In genomic region chr2:16196687-16197503, GRCh38 we compare ENCODE assay signal across 1 cellular context.
TF ChIP-seq lines count a peak whose summit lies in the region.

No MANE protein-coding gene starts in this region.

TF ChIP-seq in HepG2, 621 proteins besides CTCF, POLR2A, EP300 and RAD21 (continued from another document and continues in another):
- TF ChIP-seq ATF7-NPFF (CRISPR knock-in tag; IDR thresholded peaks at IDR 0.05; ENCODE audit: low read depth) (no peak), SSRP1 (CRISPR knock-in tag; IDR thresholded peaks at IDR 0.05) (0 out of 2 replicates have a peak, but pooled peaks have one; percentile 64), KLF11 (CRISPR knock-in tag; IDR thresholded peaks at IDR 0.05) (0 out of 2 replicates have a peak, but pooled peaks have one; percentile 35), ZNF282 (IDR thresholded peaks at IDR 0.05; ENCODE audit: partially characterized antibody) (no peak), ZNF280D (CRISPR knock-in tag; IDR thresholded peaks at IDR 0.05) (peak; percentile 92), ZSCAN21 (CRISPR knock-in tag; IDR thresholded peaks at IDR 0.05; ENCODE audit: borderline replicate concordance) (peak; percentile 43; the same call in 1 of the 2 replicates), ARID3A (IDR thresholded peaks at IDR 0.05; ENCODE audit: low read depth, low read length) (0 out of 2 replicates have a peak, but pooled peaks have one; percentile 13), AGO2 (optimal IDR thresholded peaks at IDR 0.05; ENCODE audit: low read depth, low read length) (no peak), ARNT (IDR thresholded peaks at IDR 0.05) (no peak), GFI1 (CRISPR knock-in tag; IDR thresholded peaks at IDR 0.05; ENCODE audit: borderline replicate concordance) (peak; percentile 90), NR2F2 (IDR thresholded peaks at IDR 0.05; ENCODE audit: borderline replicate concordance, low read depth) (peak; percentile 86), KAT8 (CRISPR knock-in tag; IDR thresholded peaks at IDR 0.05) (peak; percentile 74), ZNF33A (CRISPR knock-in tag; IDR thresholded peaks at IDR 0.05; ENCODE audit: borderline replicate concordance) (no peak), CREB1 (IDR thresholded peaks at IDR 0.05) (peak; percentile 64), CREB1 (CRISPR knock-in tag; IDR thresholded peaks at IDR 0.05) (peak; percentile 52), ZNF572 (CRISPR knock-in tag; IDR thresholded peaks at IDR 0.05) (no peak), ZBTB26 (CRISPR knock-in tag; IDR thresholded peaks at IDR 0.05; ENCODE audit: borderline replicate concordance) (peak; percentile 85), TMF1 (CRISPR knock-in tag; IDR thresholded peaks at IDR 0.05; ENCODE audit: low read depth) (no peak), RERE (CRISPR knock-in tag; IDR thresholded peaks at IDR 0.05; ENCODE audit: low read depth) (no peak; the same call in 1 of the 2 replicates), NCOR1 (IDR thresholded peaks at IDR 0.05; ENCODE audit: borderline replicate concordance, low read length) (peak; percentile 61; the same call in 1 of the 2 replicates), ATM (IDR thresholded peaks at IDR 0.05; ENCODE audit: borderline replicate concordance) (no peak), NFAT5 (CRISPR knock-in tag; IDR thresholded peaks at IDR 0.05) (no peak), RXRB (CRISPR knock-in tag; IDR thresholded peaks at IDR 0.05; ENCODE audit: borderline replicate concordance) (peak; percentile 91), RFX1 (IDR thresholded peaks at IDR 0.05) (no peak), ZNF121 (CRISPR knock-in tag; IDR thresholded peaks at IDR 0.05) (peak; percentile 37; the same call in 1 of the 2 replicates), BRCA1 (CRISPR knock-in tag; IDR thresholded peaks at IDR 0.05) (0 out of 2 replicates have a peak, but pooled peaks have one; percentile 59), BCL6 (CRISPR knock-in tag; IDR thresholded peaks at IDR 0.05) (peak; percentile 87), ZNF441 (CRISPR knock-in tag; IDR thresholded peaks at IDR 0.05; ENCODE audit: borderline replicate concordance) (peak; percentile 90), CEBPG (CRISPR knock-in tag; IDR thresholded peaks at IDR 0.05) (peak; percentile 56), ZNF589 (CRISPR knock-in tag; conservative IDR thresholded peaks at IDR 0.05) (peak; percentile 59; the same call in 1 of the 2 replicates), ZBTB39 (CRISPR knock-in tag; IDR thresholded peaks at IDR 0.05) (peak; percentile 69; the same call in 1 of the 2 replicates), CERS6 (CRISPR knock-in tag; IDR thresholded peaks at IDR 0.05) (no peak), TARDBP (CRISPR knock-in tag; IDR thresholded peaks at IDR 0.05) (peak; percentile 94), GMEB1 (CRISPR knock-in tag; IDR thresholded peaks at IDR 0.05; ENCODE audit: borderline replicate concordance) (peak; percentile 44; the same call in 1 of the 2 replicates), ZNF354B (CRISPR knock-in tag; IDR thresholded peaks at IDR 0.05) (0 out of 2 replicates have a peak, but pooled peaks have one; percentile 12), YY1 (IDR thresholded peaks at IDR 0.05; ENCODE audit: insufficient read depth, insufficient replicate concordance, low read depth, low read length) (peak; percentile 20), NR2C2 (CRISPR knock-in tag; IDR thresholded peaks at IDR 0.05; ENCODE audit: borderline replicate concordance) (peak; percentile 94), ZNF143 (CRISPR knock-in tag; IDR thresholded peaks at IDR 0.05) (0 out of 2 replicates have a peak, but pooled peaks have one; percentile 37)
